In the genomic region with DNA sequence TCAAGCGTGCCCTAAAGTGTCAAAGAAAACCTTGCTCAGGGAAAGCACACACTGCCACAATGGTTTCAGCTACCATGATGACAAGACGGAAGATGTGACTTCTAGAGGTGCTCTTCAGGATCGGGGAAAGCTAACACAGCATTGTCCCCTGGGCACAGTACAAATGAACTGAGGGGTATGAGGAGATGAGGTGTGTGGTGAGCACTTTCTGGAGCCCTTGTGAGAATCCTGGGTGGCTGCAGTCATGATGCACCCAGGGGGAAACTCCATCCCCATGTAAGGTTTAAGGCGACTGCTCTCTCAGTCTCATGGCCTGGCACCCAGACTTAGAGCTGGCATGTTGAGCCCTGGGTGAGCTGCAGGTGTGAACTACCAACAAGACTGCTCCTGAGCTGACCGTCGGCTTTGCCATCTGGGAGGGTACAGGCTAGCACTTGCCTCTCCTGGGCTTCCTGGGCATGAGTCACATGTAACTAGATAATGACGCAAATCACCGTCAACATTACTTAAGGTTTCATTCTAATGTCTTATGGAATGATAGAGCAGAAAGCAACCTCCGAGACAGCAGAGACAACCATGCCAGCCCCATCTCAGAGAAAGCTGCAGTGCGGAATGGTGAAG, we compare ENCODE assay signal across 13 cellular contexts.
DNase-seq lines count a peak whose midpoint lies in the region; ATAC-seq and TF ChIP-seq lines count a peak whose summit lies in the region.
"Had no signal": no experiment of that assay in that cellular context is flagged by ENCODE, and none has a peak within 500 bp of the region (broad histone marks: within the 10 kb centered on the region; RNA-seq: fewer than 3 reads in every experiment).

No MANE protein-coding gene starts in this region.

- DNase-seq in CD4-positive, alpha-beta memory T cell = no peak
- DNase-seq in NCI-H460 (ENCODE audit: extremely low read depth, low read depth) (peak; percentile 77), chondrocyte (ENCODE audit: low spot score) (no peak), prostate gland (ENCODE audit: low spot score) (peak; percentile 38), DMS114 treated with DMSO at 0.1 percent for 48 hours (lab: John Stamatoyannopoulos, UW; ENCODE audit: unreplicated experiment) (no peak), NCI-H2196 treated with DMSO at 0.1 percent for 48 hours (lab: John Stamatoyannopoulos, UW; ENCODE audit: unreplicated experiment) (no peak)
- DNase-seq: activated CD4-positive, alpha-beta memory T cell treated with anti-CD3 and anti-CD28 coated beads, Interleukin-2, amount 10 ng/mL, durations not matched to agents 7 days and 5 days; effector memory CD4-positive, alpha-beta T cell; MM.1S; uterus had no signal

- peaks cover 79 to 100% (median 89%) of the 10 kb centered on the region in 4 donors for H3K4me1 Mint-ChIP-seq in CD4-positive, alpha-beta memory T cell
- peaks cover 66% of the 10 kb centered on the region for H3K4me1 Mint-ChIP-seq in chondrocyte (ENCODE audit: low read depth)

- POLR2A ChIA-PET in CD4-positive, alpha-beta memory T cell (lab: Charles Lee; ENCODE audit: partially characterized antibody) = no interaction called here

- peaks cover 23% of the 10 kb centered on the region for H3K36me3 ChIP-seq in CD4-positive, alpha-beta memory T cell (ENCODE audit: insufficient read depth, low read length)
- H3K36me3 ChIP-seq in prostate gland = no peaks in the 10 kb centered on the region
- H3K36me3 ChIP-seq: uterus had no signal

- no peak overlapping the region for H3K4me3 ChIP-seq in CD4-positive, alpha-beta memory T cell (ENCODE audit: low read length in 2 of 2)
- no peak overlapping the region for H3K4me3 ChIP-seq in prostate gland
- H3K4me3 ChIP-seq: uterus had no signal

- intact Hi-C loops in CD4-positive, alpha-beta memory T cell (cut with micrococcal nuclease) = no loop called here
- intact Hi-C loops in prostate gland (cut with DNase I) = no loop called here

- no peaks in the 10 kb centered on the region for H3K27me3 ChIP-seq in CD4-positive, alpha-beta memory T cell (ENCODE audit: insufficient read depth, low read length)
- no peaks in the 10 kb centered on the region for H3K27me3 ChIP-seq in prostate gland (replicated peaks; ENCODE audit: insufficient read depth)
- H3K27me3 ChIP-seq: uterus had no signal

- TF ChIP-seq POLR2A in prostate gland (IDR thresholded peaks at IDR 0.05) = peak; percentile 62

- H3K27ac ChIP-seq in CD4-positive, alpha-beta memory T cell (ENCODE audit: low read depth, low read length) = no peak overlapping the region
- H3K27ac ChIP-seq in prostate gland = no peak overlapping the region
- H3K27ac ChIP-seq: uterus had no signal

- H3K27me3 Mint-ChIP-seq in CD4-positive, alpha-beta memory T cell = no peaks in the 10 kb centered on the region
- H3K27me3 Mint-ChIP-seq in chondrocyte (ENCODE audit: low read depth) = no peaks in the 10 kb centered on the region
- H3K27me3 Mint-ChIP-seq: activated CD4-positive, alpha-beta memory T cell treated with anti-CD3 and anti-CD28 coated beads, Interleukin-2, amount 10 ng/mL, durations not matched to agents 7 days and 5 days; activated naive CD4-positive, alpha-beta T cell treated with anti-CD3 and anti-CD28 coated beads, Interleukin-2, amount 50 U/mL, for 24 hours had no signal

- peaks cover 72% of the 10 kb centered on the region for H3K4me1 ChIP-seq in CD4-positive, alpha-beta memory T cell (ENCODE audit: insufficient read depth, low read length)
- no peaks in the 10 kb centered on the region for H3K4me1 ChIP-seq in prostate gland (replicated peaks)
- H3K4me1 ChIP-seq: uterus had no signal

- H3K36me3 Mint-ChIP-seq in CD4-positive, alpha-beta memory T cell = peaks cover 40 to 76% of the 10 kb centered on the region in 2 donors
- peaks cover 23% of the 10 kb centered on the region for H3K36me3 Mint-ChIP-seq in chondrocyte (ENCODE audit: low read depth)

- ATAC-seq in HG03095 (IDR thresholded peaks at IDR 0.05; ENCODE audit: unreplicated experiment) (no peak), GM21515 (IDR thresholded peaks at IDR 0.05; ENCODE audit: unreplicated experiment) (no peak)

- H3K9me3 Mint-ChIP-seq in CD4-positive, alpha-beta memory T cell = peaks cover 0 to 3% (median 0%) of the 10 kb centered on the region in 8 donors
- H3K9me3 Mint-ChIP-seq in chondrocyte (ENCODE audit: low read depth) = no peaks in the 10 kb centered on the region
- H3K9me3 Mint-ChIP-seq: activated CD4-positive, alpha-beta memory T cell treated with anti-CD3 and anti-CD28 coated beads, Interleukin-2, amount 10 ng/mL, durations not matched to agents 7 days and 5 days; activated naive CD4-positive, alpha-beta T cell treated with anti-CD3 and anti-CD28 coated beads, Interleukin-2, amount 50 U/mL, for 24 hours had no signal

- no peaks in the 10 kb centered on the region for H3K9me3 ChIP-seq in CD4-positive, alpha-beta memory T cell (ENCODE audit: control insufficient read depth in 1 of 2, low read length in 2 of 2)
- no peaks in the 10 kb centered on the region for H3K9me3 ChIP-seq in prostate gland
- H3K9me3 ChIP-seq: uterus had no signal

- H3K4me3 Mint-ChIP-seq in CD4-positive, alpha-beta memory T cell = peak overlapping the region in 3 of 8 donors; percentile 15 to 33 (median 22)
- H3K4me3 Mint-ChIP-seq in chondrocyte (ENCODE audit: unreplicated experiment) = no peak overlapping the region
- H3K4me3 Mint-ChIP-seq: activated CD4-positive, alpha-beta memory T cell treated with anti-CD3 and anti-CD28 coated beads, Interleukin-2, amount 10 ng/mL, durations not matched to agents 7 days and 5 days; activated naive CD4-positive, alpha-beta T cell treated with anti-CD3 and anti-CD28 coated beads, Interleukin-2, amount 50 U/mL, for 24 hours had no signal

- TF ChIP-seq CTCF in chondrocyte (IDR thresholded peaks at IDR 0.05) = no peak
- no peak for TF ChIP-seq CTCF in prostate gland (IDR thresholded peaks at IDR 0.05)

- 70% methylated on average over 10 of the region's 10 CpGs for WGBS in prostate gland

- CTCF ChIA-PET in CD4-positive, alpha-beta memory T cell (lab: Charles Lee; ENCODE audit: partially characterized antibody) = no interaction called here

- peak overlapping the region; percentile 26 to 99 (median 57) for H3K27ac Mint-ChIP-seq in CD4-positive, alpha-beta memory T cell
- H3K27ac Mint-ChIP-seq in chondrocyte (ENCODE audit: unreplicated experiment) = peak overlapping the region; percentile 55
- H3K27ac Mint-ChIP-seq: activated CD4-positive, alpha-beta memory T cell treated with anti-CD3 and anti-CD28 coated beads, Interleukin-2, amount 10 ng/mL, durations not matched to agents 7 days and 5 days had no signal

Comparison
In these comparisons a context has a peak if more than half of its experiments do, and no peak if none do; other contexts are left out.
1. DNase-seq: peak in NCI-H460 (single experiment) and prostate gland (single experiment); none in CD4-positive, alpha-beta memory T cell (0 of 5), chondrocyte (single experiment), DMS114 treated with DMSO at 0.1 percent for 48 hours (single experiment) and NCI-H2196 treated with DMSO at 0.1 percent for 48 hours (single experiment).